26 cellular contexts compared by ENCODE assay signal in genomic region chr3:149449100-149449654, GRCh38. TPM values are rescaled to one million over a fixed set of nuclear protein-coding genes. Genes with fewer than 3 reads are reported as not detected.
DNase-seq lines count a peak whose midpoint lies in the region; ATAC-seq, FAIRE-seq and TF ChIP-seq lines count a peak whose summit lies in the region.
"Had no signal": no experiment of that assay in that cellular context is flagged by ENCODE, and none has a peak within 500 bp of the region (broad histone marks: within the 10 kb centered on the region; RNA-seq: fewer than 3 reads in every experiment).

No MANE protein-coding gene starts in this region.

- peak overlapping the region; percentile 92 for H3K27ac Mint-ChIP-seq in HFFc6
- H3K27ac Mint-ChIP-seq: activated naive CD4-positive, alpha-beta T cell treated with anti-CD3 and anti-CD28 coated beads for 36 hours; CD8-positive, alpha-beta memory T cell; memory B cell; naive thymus-derived CD8-positive, alpha-beta T cell; T-helper 2 cell treated with Interferon-gamma antibody and Interleukin-4, amounts not matched to agents 5 μg/mL and 100 μg/mL, for 36 hours had no signal

- TF ChIP-seq CTCF in HFFc6 (IDR thresholded peaks at IDR 0.05) (no peak), neutrophil (IDR thresholded peaks at IDR 0.05) (no peak)

- H2AFZ ChIP-seq in ACC112 (ENCODE audit: low read length, unreplicated experiment): no peak overlapping the region

- H3K4me1 ChIP-seq in ACC112 (ENCODE audit: control insufficient read depth, insufficient read depth, low read length, unreplicated experiment) (peaks cover 34% of the 10 kb centered on the region), neutrophil (ENCODE audit: control insufficient read depth in 1 of 2, insufficient read depth in 1 of 2, low read depth in 1 of 2, low read length in 1 of 2) (peaks cover 44 to 61% of the 10 kb centered on the region in 2 experiments), SJCRH30 (no peaks in the 10 kb centered on the region)
- H3K4me1 ChIP-seq: vagina had no signal

- peaks cover 31% of the 10 kb centered on the region for H3K9me3 Mint-ChIP-seq in HFFc6

- no peak for ATAC-seq in HG03378 (IDR thresholded peaks at IDR 0.05; ENCODE audit: unreplicated experiment)
- ATAC-seq: naive thymus-derived CD8-positive, alpha-beta T cell had no signal

- H3K9me3 ChIP-seq in neutrophil (no peaks in the 10 kb centered on the region), SJCRH30 (replicated peaks) (0 out of 2 replicates have a peak, but pooled peaks cover 4% of the 10 kb centered on the region)
- H3K9me3 ChIP-seq: vagina had no signal

- no peaks in the 10 kb centered on the region for H3K27me3 Mint-ChIP-seq in HFFc6 (ENCODE audit: insufficient read depth)
- H3K27me3 Mint-ChIP-seq: memory B cell had no signal

- peaks cover 28% of the 10 kb centered on the region for H3K36me3 Mint-ChIP-seq in HFFc6 (ENCODE audit: low read depth)

- H3K4me1 Mint-ChIP-seq in HFFc6 (ENCODE audit: low read depth): peaks cover 73% of the 10 kb centered on the region
- H3K4me1 Mint-ChIP-seq: CD8-positive, alpha-beta memory T cell had no signal

- no peaks in the 10 kb centered on the region for H3K79me2 ChIP-seq in ACC112 (ENCODE audit: control insufficient read depth, insufficient read depth, low read length, unreplicated experiment)

- DNase-seq in HFFc6: no peak
- DNase-seq in stimulated activated CD4-positive, alpha-beta T cell treated with anti-CD3 and anti-CD28 coated beads, Interleukin-2, amount 100 ng/mL, for 24 hours: no peak
- no peak for DNase-seq in Ammon's horn (ENCODE audit: low spot score)
- DNase-seq in SJCRH30: no peak
- DNase-seq: activated CD4-positive, alpha-beta T cell treated with anti-CD3 and anti-CD28 coated beads, Interleukin-2, amount 50 U/mL, for 48 hours; activated naive CD4-positive, alpha-beta T cell treated with anti-CD3 and anti-CD28 coated beads for 36 hours; CD8-positive, alpha-beta memory T cell; hypothalamus; naive thymus-derived CD8-positive, alpha-beta T cell; NCI-H1105 treated with DMSO at 0.1 percent for 48 hours; NCI-H2081 treated with DMSO at 0.1 percent for 48 hours; NCI-H510A treated with DMSO at 0.1 percent for 48 hours; small intestine; stimulated activated CD4-positive, alpha-beta T cell treated with anti-CD3 and anti-CD28 coated beads, Interleukin-4, amount 100 ng/mL, for 24 hours; stomach had no signal

- H3K4me3 ChIP-seq in ACC112 (ENCODE audit: low read depth, low read length) (no peak overlapping the region), neutrophil (ENCODE audit: low read depth in 1 of 2, low read length in 1 of 2) (peak overlapping the region in 1 of 2 experiments; percentile 62), SJCRH30 (no peak overlapping the region)
- H3K4me3 ChIP-seq: stomach, vagina had no signal

- peak overlapping the region; percentile 65; the same call in 1 of the 2 replicates for H3K4me3 Mint-ChIP-seq in HFFc6
- H3K4me3 Mint-ChIP-seq: activated naive CD4-positive, alpha-beta T cell treated with anti-CD3 and anti-CD28 coated beads for 36 hours; CD8-positive, alpha-beta memory T cell; memory B cell; naive thymus-derived CD8-positive, alpha-beta T cell; T-helper 2 cell treated with Interferon-gamma antibody and Interleukin-4, amounts not matched to agents 5 μg/mL and 100 μg/mL, for 36 hours had no signal

- H3K36me3 ChIP-seq in ACC112 (ENCODE audit: insufficient read depth, low read length) (no peaks in the 10 kb centered on the region), neutrophil (no peaks in the 10 kb centered on the region), SJCRH30 (no peaks in the 10 kb centered on the region)
- H3K36me3 ChIP-seq: stomach, vagina had no signal

- H3K27ac ChIP-seq in ACC112 (ENCODE audit: low read depth, low read length) (peak overlapping the region; percentile 74), neutrophil (peak overlapping the region; percentile 90), SJCRH30 (no peak overlapping the region)
- H3K27ac ChIP-seq: vagina had no signal

- FAIRE-seq in endometrium (lab: Jason Lieb, UNC): peak; percentile 89
- FAIRE-seq: colon, GM18507, H1, small intestine had no signal

- H3K27me3 ChIP-seq in ACC112 (ENCODE audit: insufficient read depth, low read length) (no peaks in the 10 kb centered on the region), neutrophil (no peaks in the 10 kb centered on the region), SJCRH30 (no peaks in the 10 kb centered on the region)
- H3K27me3 ChIP-seq: stomach, vagina had no signal

RNA-seq across cellular contexts. Expression of gene TM4SF4, which starts 25.3 kb away (rescaled TPM):
- total RNA-seq in HFFc6 (2021; fragmentation: NEBNext Ultra II Directional; extraction: Animal tissue kit (Norgen Biotek cat#: 25700)): 1 to 10 TPM in 1 of 6 experiments, under 1 TPM in 5; 0.25 to 1.3 (median 0.63) TPM
- total RNA-seq in SJCRH30 (2014; rRNA removed; shearing (Covaris generic)): not detected in 2 replicates
- total RNA-seq: activated naive CD4-positive, alpha-beta T cell treated with anti-CD3 and anti-CD28 coated beads for 36 hours; CD8-positive, alpha-beta memory T cell; H1; naive thymus-derived CD8-positive, alpha-beta T cell; SK-MEL-5; vagina had no signal
